8 cellular contexts compared by ENCODE assay signal in the genomic region with DNA sequence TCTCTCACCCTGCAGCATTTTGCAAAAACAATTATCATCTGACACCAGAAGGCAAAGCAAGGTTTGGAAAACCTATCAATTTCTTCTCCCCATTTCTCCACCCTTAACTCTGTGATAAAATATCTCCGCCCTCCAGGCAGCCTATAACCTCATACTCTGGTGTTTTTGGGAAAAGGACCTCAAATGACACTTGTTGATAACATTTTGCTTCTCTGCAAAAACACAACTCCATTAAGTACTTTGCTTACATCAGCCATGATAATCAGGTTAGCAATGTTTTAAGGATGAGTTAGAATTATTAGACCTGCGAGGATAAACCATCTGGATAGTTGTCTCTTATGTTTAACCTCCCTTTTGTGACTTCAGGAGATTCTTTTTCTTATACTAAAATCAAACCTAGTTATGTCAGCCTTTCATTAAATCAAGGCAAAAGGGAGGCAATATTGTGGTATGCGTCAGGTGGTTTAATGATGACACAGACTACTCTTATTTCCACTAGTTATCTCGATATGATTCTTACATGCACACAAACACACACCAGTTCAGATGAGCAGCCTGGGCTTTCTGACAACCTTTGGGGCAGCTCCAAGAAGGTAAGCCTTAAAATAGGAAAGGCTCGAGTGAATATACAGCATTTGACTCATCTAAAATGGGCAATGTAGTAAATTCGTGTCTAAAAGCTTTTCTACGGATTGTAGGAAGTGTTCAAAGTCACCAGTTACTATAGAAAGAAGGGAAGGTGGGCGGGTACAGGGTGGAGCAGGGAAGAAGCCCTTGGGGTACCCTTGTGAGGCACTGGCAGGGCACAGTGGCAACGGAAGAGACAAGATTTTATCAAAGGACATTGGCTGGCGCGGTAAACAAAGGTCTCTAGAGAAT. TPM values are rescaled to one million over a fixed set of nuclear protein-coding genes. Genes with fewer than 3 reads are reported as not detected.
DNase-seq lines count a peak whose midpoint lies in the region; ATAC-seq, FAIRE-seq and TF ChIP-seq lines count a peak whose summit lies in the region.

No MANE protein-coding gene starts in this region.

- TF ChIP-seq POLR2A in endothelial cell of umbilical vein (IDR thresholded peaks at IDR 0.05; ENCODE audit: low read depth, low read length) (no peak), sigmoid colon (IDR thresholded peaks at IDR 0.05) (no peak), uterus (IDR thresholded peaks at IDR 0.05) (no peak)

- dilution Hi-C loops in endothelial cell of umbilical vein (cut with MboI; ENCODE audit: extremely low pct_ligation_motif_present, low sequenced_read_pairs), result no loop called here

- peak overlapping the region; percentile 82 for H3K4me2 ChIP-seq in DOHH2 (ENCODE audit: low read length)
- peak overlapping the region; percentile 97 for H3K4me2 ChIP-seq in endothelial cell of umbilical vein (ENCODE audit: insufficient read depth, low read length)

- peak in 1 of 34 experiments; percentile 29 for DNase-seq in T-cell
- DNase-seq in endothelial cell of umbilical vein (ENCODE audit: low read depth, low spot score), result no peak
- no peak for DNase-seq in sigmoid colon
- no peak for DNase-seq in uterus
- no peak for DNase-seq in iPS-NIHi7 (ENCODE audit: extremely low spot score)
- no peak for DNase-seq in A172 (ENCODE audit: low spot score)
- DNase-seq in posterior cingulate gyrus, result no peak

- H3K4me1 Mint-ChIP-seq in T-cell, result peaks cover 48 to 49% (median 49%) of the 10 kb centered on the region in 3 donors

- H3K4me3 ChIP-seq in DOHH2 (ENCODE audit: low read length) (peak overlapping the region; percentile 88), endothelial cell of umbilical vein (replicated peaks in 1 of 3; ENCODE audit: insufficient read depth in 1 of 3, low read depth in 1 of 3, low read length in 3 of 3) (no peak overlapping the region), sigmoid colon (peak overlapping the region in 3 of 4 donors; percentile 80 to 91 (median 83)), uterus (peak overlapping the region in 1 of 2 donors; percentile 89)

- peak overlapping the region; percentile 87 to 98 (median 96) for H3K4me3 Mint-ChIP-seq in T-cell

- H3K9me1 ChIP-seq in endothelial cell of umbilical vein (replicated peaks; ENCODE audit: control insufficient read depth, extremely low read depth, insufficient read depth, low read length), result no peaks in the 10 kb centered on the region

- no peaks in the 10 kb centered on the region for H3K9me3 Mint-ChIP-seq in T-cell

- H4K20me1 ChIP-seq in DOHH2 (ENCODE audit: control insufficient read depth, insufficient read depth, low read depth, low read length), result peaks cover 14% of the 10 kb centered on the region
- H4K20me1 ChIP-seq in endothelial cell of umbilical vein (replicated peaks; ENCODE audit: control insufficient read depth, extremely low read depth, insufficient read depth, low read length), result no peaks in the 10 kb centered on the region

- H3K27me3 Mint-ChIP-seq in T-cell, result no peaks in the 10 kb centered on the region

- no peaks in the 10 kb centered on the region; the same call in 1 of the 2 replicates for H3F3A ChIP-seq in DOHH2 (ENCODE audit: control insufficient read depth, insufficient read depth)

- POLR2A ChIA-PET in T-cell (lab: Charles Lee) (interaction anchor here in 1 of 2 donors (0.9 to 1.0 kb wide), 2 partner anchors 74 to 116 kb away, joined by 4 to 8 read pairs; no protein-coding TSS in a partner anchor), endothelial cell of umbilical vein (lab: Charles Lee) (no interaction called here)

- no peak overlapping the region for H3K9ac ChIP-seq in endothelial cell of umbilical vein (replicated peaks; ENCODE audit: extremely low read depth, insufficient read depth, low read length)

- CTCF ChIA-PET in T-cell (lab: Charles Lee), result interaction anchor here (0.6 to 1.9 kb wide), 7 partner anchors 59 to 203 kb away, joined by 3 to 15 read pairs (median 5); no protein-coding TSS in a partner anchor
- CTCF ChIA-PET in endothelial cell of umbilical vein (lab: Charles Lee), result interaction anchor here (1.0 to 4.7 kb wide), 4 partner anchors 18 to 143 kb away, joined by 3 to 50 read pairs (median 8); no protein-coding TSS in a partner anchor

- TF ChIP-seq CTCF in DOHH2 (IDR thresholded peaks at IDR 0.05; ENCODE audit: low read depth, low read length, poor library complexity, severe bottlenecking) (no peak), endothelial cell of umbilical vein (IDR thresholded peaks at IDR 0.05; ENCODE audit: extremely low read depth in 1 of 2, insufficient read depth in 1 of 2, low read depth in 1 of 2, low read length in 2 of 2) (no peak), sigmoid colon (IDR thresholded peaks at IDR 0.05) (no peak), uterus (IDR thresholded peaks at IDR 0.05) (no peak)

- intact Hi-C loops in endothelial cell of umbilical vein (cut with micrococcal nuclease) (loop anchor here (2.0 to 5.0 kb wide), 2 partner anchors 47 to 139 kb away; no protein-coding TSS in a partner anchor), sigmoid colon (cut with DNase I) (loop anchor here (2.0 to 5.0 kb wide), 3 partner anchors 139 to 1598 kb away; partner anchors contain the start of gene ZNF622), uterus (cut with DNase I; ENCODE audit: low total_unique reads) (loop anchor here (10.0 kb wide), 1 partner anchor 135 kb away; no protein-coding TSS in a partner anchor), posterior cingulate gyrus (cut with DNase I) (loop anchor here (5.0 kb wide), 5 partner anchors 47 to 207 kb away; partner anchors contain the start of gene OTULIN)

- FAIRE-seq in endothelial cell of umbilical vein (lab: Jason Lieb, UNC), result no peak

- peak overlapping the region; percentile 91 to 98 for H3K27ac Mint-ChIP-seq in T-cell

- H3K4me1 ChIP-seq in DOHH2 (ENCODE audit: control insufficient read depth, low read length) (peaks cover 22% of the 10 kb centered on the region), endothelial cell of umbilical vein (ENCODE audit: control insufficient read depth, extremely low read depth, insufficient read depth, low read length) (peaks cover 20% of the 10 kb centered on the region), sigmoid colon (peaks cover 0 to 47% (median 9%) of the 10 kb centered on the region in 4 donors), uterus (no peaks in the 10 kb centered on the region)

- WGBS in sigmoid colon, 2 donors, result 13 to 48% methylated on average over 11 of the region's 11 CpGs

- BruUV-seq in endothelial cell of umbilical vein (replicated peaks; lab: Mats Ljungman, UMichigan), result no TSS peak

- no peak overlapping the region for H3K27ac ChIP-seq in DOHH2 (ENCODE audit: low read depth, low read length)
- H3K27ac ChIP-seq in endothelial cell of umbilical vein (ENCODE audit: insufficient read depth, low read depth, low read length), result no peak overlapping the region
- H3K27ac ChIP-seq in sigmoid colon, result peak overlapping the region in 1 of 4 donors; percentile 1
- H3K27ac ChIP-seq in uterus, result no peak overlapping the region

- H3K9me3 ChIP-seq in DOHH2 (ENCODE audit: control insufficient read depth, insufficient read depth, low read length), result no peaks in the 10 kb centered on the region
- no peaks in the 10 kb centered on the region for H3K9me3 ChIP-seq in endothelial cell of umbilical vein (replicated peaks; ENCODE audit: control insufficient read depth, insufficient read depth, low read length)
- no peaks in the 10 kb centered on the region for H3K9me3 ChIP-seq in sigmoid colon
- no peaks in the 10 kb centered on the region for H3K9me3 ChIP-seq in uterus

- ATAC-seq in T-cell (replicated peaks in 1 of 4), result no peak

- no peak overlapping the region for H2AFZ ChIP-seq in endothelial cell of umbilical vein (ENCODE audit: low read depth, low read length)

- H3K9me2 ChIP-seq in DOHH2 (replicated peaks; ENCODE audit: control insufficient read depth, low read length), result no peaks in the 10 kb centered on the region

- no peak for TF ChIP-seq EP300 in sigmoid colon (IDR thresholded peaks at IDR 0.05)

- H3K79me2 ChIP-seq in DOHH2 (ENCODE audit: control insufficient read depth, low read length), result peaks cover 66% of the 10 kb centered on the region
- H3K79me2 ChIP-seq in endothelial cell of umbilical vein (ENCODE audit: control insufficient read depth, insufficient read depth, low read length), result peaks cover 18% of the 10 kb centered on the region

- peaks cover 10% of the 10 kb centered on the region for H3K36me3 ChIP-seq in DOHH2 (ENCODE audit: control insufficient read depth, low read length)
- H3K36me3 ChIP-seq in endothelial cell of umbilical vein (ENCODE audit: control insufficient read depth in 2 of 2, extremely low read depth in 1 of 2, insufficient read depth in 2 of 2, low read length in 2 of 2), result no peaks in the 10 kb centered on the region
- no peaks in the 10 kb centered on the region for H3K36me3 ChIP-seq in sigmoid colon
- no peaks in the 10 kb centered on the region for H3K36me3 ChIP-seq in uterus

- H3K36me3 Mint-ChIP-seq in T-cell, result peaks cover 2% of the 10 kb centered on the region

- H3K27me3 ChIP-seq in DOHH2 (ENCODE audit: control insufficient read depth, low read length) (no peaks in the 10 kb centered on the region), endothelial cell of umbilical vein (ENCODE audit: control insufficient read depth in 2 of 2, insufficient read depth in 2 of 2, low read length in 2 of 2) (no peaks in the 10 kb centered on the region), sigmoid colon (no peaks in the 10 kb centered on the region), uterus (no peaks in the 10 kb centered on the region)

TF ChIP-seq in endothelial cell of umbilical vein, 7 proteins besides CTCF, POLR2A, EP300 and RAD21 (continues in another document):
- TF ChIP-seq GATA2 (IDR thresholded peaks at IDR 0.05; ENCODE audit: insufficient read depth, insufficient read length, low read depth, low read length), result no peak
- TF ChIP-seq JUN (IDR thresholded peaks at IDR 0.05; ENCODE audit: borderline replicate concordance, insufficient read depth, insufficient read length, low read depth), result no peak
- no peak for TF ChIP-seq POLR2AphosphoS5 (IDR thresholded peaks at IDR 0.05; ENCODE audit: insufficient read depth, low read depth, low read length)
- TF ChIP-seq MYC (IDR thresholded peaks at IDR 0.05; ENCODE audit: low read depth, low read length), result no peak

RNA-seq across cellular contexts. Expression of gene ANKH, which starts 2.1 kb away (rescaled TPM):
- 100 to 1,000 TPM in 4 of 5 donors, 10 to 100 TPM in 1; 98.9 to 200 (median 167) TPM for total RNA-seq in T-cell
- total RNA-seq in endothelial cell of umbilical vein, result 31.4 and 39.5 TPM in 2 replicates
- 12.7 and 14.1 TPM in 2 replicates for polyA plus RNA-seq in endothelial cell of umbilical vein
- 18.3 and 19.1 TPM in 2 replicates for polyA plus RNA-seq in endothelial cell of umbilical vein (2011; cell fraction: cytosol; rRNA removed)
- polyA plus RNA-seq in endothelial cell of umbilical vein (2011; cell fraction: nucleus; rRNA removed), result 15.1 and 16.2 TPM in 2 replicates
- polyA plus RNA-seq in endothelial cell of umbilical vein (2012), result 22.1 and 25.3 TPM in 2 replicates
- polyA minus RNA-seq in endothelial cell of umbilical vein, result 19.3 and 22.4 TPM in 2 replicates
- 86.6 TPM for polyA minus RNA-seq in endothelial cell of umbilical vein (2011; cell fraction: cytosol; rRNA and poly(A)+ RNA removed)
- polyA minus RNA-seq in endothelial cell of umbilical vein (2011; cell fraction: nucleus; rRNA and poly(A)+ RNA removed), result 22.7 and 24.1 TPM in 2 replicates
- total RNA-seq in sigmoid colon, result 10 to 100 TPM; 16.4 to 28.2 (median 21.5) TPM
- polyA plus RNA-seq in sigmoid colon, result 10 to 100 TPM; 18.0 to 49.9 (median 34.4) TPM
- 10 to 100 TPM in 3 of 4 donors, 1 to 10 TPM in 1; 2.9 to 47.7 (median 26.9) TPM for total RNA-seq in uterus
- total RNA-seq in A172 (2014; rRNA removed; shearing (Covaris generic)), result 7.0 and 8.0 TPM in 2 replicates

Comparison
In these comparisons a context has a peak if more than half of its experiments do, and no peak if none do; other contexts are left out.
1. H3K4me3 ChIP-seq: peak in DOHH2 (single experiment) and sigmoid colon (3 of 4); none in endothelial cell of umbilical vein (0 of 3).